8 cellular contexts compared by ENCODE assay signal in the genomic region with DNA sequence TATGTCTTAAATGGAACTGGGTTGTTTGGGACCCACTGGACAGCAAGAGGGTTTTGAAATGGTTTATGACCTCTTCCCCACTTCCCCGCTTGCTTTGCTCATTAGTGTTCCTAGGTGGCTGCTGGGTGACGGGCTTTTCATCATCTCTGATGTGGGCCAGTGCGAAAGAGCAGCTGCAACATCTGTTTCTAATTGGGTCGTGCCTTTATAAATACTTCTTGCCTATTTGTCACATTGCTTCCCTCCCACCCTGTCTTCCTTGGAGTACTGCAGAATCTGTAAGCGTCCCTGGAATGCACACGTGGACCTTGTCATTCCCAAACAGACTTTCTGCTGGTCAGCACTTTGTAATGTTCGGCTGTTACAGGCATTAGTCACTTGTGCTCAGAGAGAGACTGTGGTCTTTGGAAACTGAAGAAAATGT. TPM values are rescaled to one million over a fixed set of nuclear protein-coding genes. Genes with fewer than 3 reads are reported as not detected.
DNase-seq lines count a peak whose midpoint lies in the region; ATAC-seq, FAIRE-seq and TF ChIP-seq lines count a peak whose summit lies in the region.

No MANE protein-coding gene starts in this region.

- FAIRE-seq in small intestine (lab: Jason Lieb, UNC): no peak

- in situ Hi-C loops in astrocyte of the cerebellum (cut with HindIII; ENCODE audit: low sequenced_read_pairs): no loop called here

- peaks cover 2% of the 10 kb centered on the region for H3K27me3 Mint-ChIP-seq in GM23338 (ENCODE audit: insufficient read depth, low read depth, poor library complexity)

- no peaks in the 10 kb centered on the region for H4K20me1 ChIP-seq in GM23338 (replicated peaks; ENCODE audit: insufficient read depth)

- H3K36me3 ChIP-seq in GM23338 (ENCODE audit: insufficient read depth): no peaks in the 10 kb centered on the region
- no peaks in the 10 kb centered on the region for H3K36me3 ChIP-seq in small intestine (ENCODE audit: control insufficient read depth in 2 of 2, insufficient read depth in 2 of 2, low read length in 2 of 2)

- 0 out of 2 replicates have a peak overlapping the region, but pooled peaks have one; percentile 6 for H3K4me2 ChIP-seq in GM23338

- WGBS in small intestine, 3 donors: 63 to 77% (median 64%) methylated on average over 7 of the region's 7 CpGs

- TF ChIP-seq CTCF in GM23338 (conservative IDR thresholded peaks at IDR 0.05; ENCODE audit: low read depth in 2 of 2): no peak
- no peak for TF ChIP-seq CTCF in astrocyte of the cerebellum (IDR thresholded peaks at IDR 0.05; ENCODE audit: low read depth, low read length, missing control alignments)

- no peak overlapping the region for H3K4me3 ChIP-seq in GM23338
- no peak overlapping the region for H3K4me3 ChIP-seq in astrocyte of the cerebellum (ENCODE audit: low read depth, low read length)
- H3K4me3 ChIP-seq in small intestine (ENCODE audit: low read depth in 1 of 2, low read length in 2 of 2): no peak overlapping the region

- no peaks in the 10 kb centered on the region for H3K9me2 ChIP-seq in GM23338 (ENCODE audit: insufficient read depth)

- H2AFZ ChIP-seq in GM23338: no peak overlapping the region

- no peaks in the 10 kb centered on the region for H3K9me3 ChIP-seq in small intestine (ENCODE audit: control insufficient read depth, low read depth)

- peaks cover 2% of the 10 kb centered on the region for H3K36me3 Mint-ChIP-seq in GM23338 (ENCODE audit: low read depth)

- H3K27ac ChIP-seq in GM23338 (ENCODE audit: low read depth): no peak overlapping the region
- H3K27ac ChIP-seq in small intestine (ENCODE audit: low read depth in 1 of 2, low read length in 1 of 2): peak overlapping the region in 1 of 2 donors; percentile 13

- no peak for ATAC-seq in GM23338

- no peak overlapping the region for H3K4me3 Mint-ChIP-seq in GM23338

- no peak overlapping the region for H3K27ac Mint-ChIP-seq in GM23338

- peaks cover 55% of the 10 kb centered on the region for H3K4me1 ChIP-seq in GM23338 (ENCODE audit: insufficient read depth)
- peaks cover 11 to 21% of the 10 kb centered on the region in 2 donors for H3K4me1 ChIP-seq in small intestine (ENCODE audit: control insufficient read depth in 2 of 2, insufficient read depth in 1 of 2, low read depth in 1 of 2, low read length in 1 of 2)

- H3K79me2 ChIP-seq in GM23338 (replicated peaks; ENCODE audit: insufficient read depth): peaks cover 84% of the 10 kb centered on the region

- H3F3A ChIP-seq in GM23338 (replicated peaks; ENCODE audit: low read depth): no peaks in the 10 kb centered on the region

- H3K4me1 Mint-ChIP-seq in GM23338: peaks cover 70% of the 10 kb centered on the region

- DNase-seq in GM23338 (ENCODE audit: low spot score): no peak
- peak; percentile 100 for DNase-seq in astrocyte of the cerebellum (ENCODE audit: low read depth)
- peak; percentile 94 for DNase-seq in islet precursor cell
- DNase-seq in small intestine: peak; percentile 56
- DNase-seq in NCI-H2227 (lab: John Stamatoyannopoulos, UW; ENCODE audit: unreplicated experiment): no peak
- no peak for DNase-seq in NCI-H345 (lab: John Stamatoyannopoulos, UW)
- DNase-seq in NCI-H446 treated with DMSO at 0.1 percent for 48 hours (lab: John Stamatoyannopoulos, UW): no peak
- DNase-seq in stimulated activated CD4-positive, alpha-beta T cell treated with anti-CD3 and anti-CD28 coated beads, Interleukin-12 subunit alpha, Interleukin-12 subunit beta, amount 100 ng/mL, for 4 hours: no peak

- H3K27me3 ChIP-seq in GM23338 (ENCODE audit: insufficient read depth) (no peaks in the 10 kb centered on the region), small intestine (ENCODE audit: control insufficient read depth in 2 of 2, insufficient read depth in 2 of 2, low read length in 2 of 2) (no peaks in the 10 kb centered on the region)

- H3K9me3 Mint-ChIP-seq in GM23338: peaks cover 2% of the 10 kb centered on the region; the same call in 1 of the 3 replicates

TF ChIP-seq in GM23338, 12 proteins besides CTCF, POLR2A, EP300 and RAD21 (continues in another document):
- TF ChIP-seq, protein P1, sequence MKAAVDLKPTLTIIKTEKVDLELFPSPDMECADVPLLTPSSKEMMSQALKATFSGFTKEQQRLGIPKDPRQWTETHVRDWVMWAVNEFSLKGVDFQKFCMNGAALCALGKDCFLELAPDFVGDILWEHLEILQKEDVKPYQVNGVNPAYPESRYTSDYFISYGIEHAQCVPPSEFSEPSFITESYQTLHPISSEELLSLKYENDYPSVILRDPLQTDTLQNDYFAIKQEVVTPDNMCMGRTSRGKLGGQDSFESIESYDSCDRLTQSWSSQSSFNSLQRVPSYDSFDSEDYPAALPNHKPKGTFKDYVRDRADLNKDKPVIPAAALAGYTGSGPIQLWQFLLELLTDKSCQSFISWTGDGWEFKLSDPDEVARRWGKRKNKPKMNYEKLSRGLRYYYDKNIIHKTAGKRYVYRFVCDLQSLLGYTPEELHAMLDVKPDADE (IDR thresholded peaks at IDR 0.05): no peak
- TF ChIP-seq ZNF114 (CRISPR knock-in tag; IDR thresholded peaks at IDR 0.05) (no peak), EZH2phosphoT487 (IDR thresholded peaks at IDR 0.05; ENCODE audit: unreplicated experiment) (no peak), CREB1 (CRISPR knock-in tag; IDR thresholded peaks at IDR 0.05; ENCODE audit: low read depth) (no peak), EZH2 (IDR thresholded peaks at IDR 0.05; ENCODE audit: low read depth, unreplicated experiment) (no peak), ZNF331 (CRISPR knock-in tag; IDR thresholded peaks at IDR 0.05; ENCODE audit: low read depth) (no peak), POLR2AphosphoS5 (IDR thresholded peaks at IDR 0.05; ENCODE audit: low read depth) (no peak)
- TF ChIP-seq, protein P2, sequence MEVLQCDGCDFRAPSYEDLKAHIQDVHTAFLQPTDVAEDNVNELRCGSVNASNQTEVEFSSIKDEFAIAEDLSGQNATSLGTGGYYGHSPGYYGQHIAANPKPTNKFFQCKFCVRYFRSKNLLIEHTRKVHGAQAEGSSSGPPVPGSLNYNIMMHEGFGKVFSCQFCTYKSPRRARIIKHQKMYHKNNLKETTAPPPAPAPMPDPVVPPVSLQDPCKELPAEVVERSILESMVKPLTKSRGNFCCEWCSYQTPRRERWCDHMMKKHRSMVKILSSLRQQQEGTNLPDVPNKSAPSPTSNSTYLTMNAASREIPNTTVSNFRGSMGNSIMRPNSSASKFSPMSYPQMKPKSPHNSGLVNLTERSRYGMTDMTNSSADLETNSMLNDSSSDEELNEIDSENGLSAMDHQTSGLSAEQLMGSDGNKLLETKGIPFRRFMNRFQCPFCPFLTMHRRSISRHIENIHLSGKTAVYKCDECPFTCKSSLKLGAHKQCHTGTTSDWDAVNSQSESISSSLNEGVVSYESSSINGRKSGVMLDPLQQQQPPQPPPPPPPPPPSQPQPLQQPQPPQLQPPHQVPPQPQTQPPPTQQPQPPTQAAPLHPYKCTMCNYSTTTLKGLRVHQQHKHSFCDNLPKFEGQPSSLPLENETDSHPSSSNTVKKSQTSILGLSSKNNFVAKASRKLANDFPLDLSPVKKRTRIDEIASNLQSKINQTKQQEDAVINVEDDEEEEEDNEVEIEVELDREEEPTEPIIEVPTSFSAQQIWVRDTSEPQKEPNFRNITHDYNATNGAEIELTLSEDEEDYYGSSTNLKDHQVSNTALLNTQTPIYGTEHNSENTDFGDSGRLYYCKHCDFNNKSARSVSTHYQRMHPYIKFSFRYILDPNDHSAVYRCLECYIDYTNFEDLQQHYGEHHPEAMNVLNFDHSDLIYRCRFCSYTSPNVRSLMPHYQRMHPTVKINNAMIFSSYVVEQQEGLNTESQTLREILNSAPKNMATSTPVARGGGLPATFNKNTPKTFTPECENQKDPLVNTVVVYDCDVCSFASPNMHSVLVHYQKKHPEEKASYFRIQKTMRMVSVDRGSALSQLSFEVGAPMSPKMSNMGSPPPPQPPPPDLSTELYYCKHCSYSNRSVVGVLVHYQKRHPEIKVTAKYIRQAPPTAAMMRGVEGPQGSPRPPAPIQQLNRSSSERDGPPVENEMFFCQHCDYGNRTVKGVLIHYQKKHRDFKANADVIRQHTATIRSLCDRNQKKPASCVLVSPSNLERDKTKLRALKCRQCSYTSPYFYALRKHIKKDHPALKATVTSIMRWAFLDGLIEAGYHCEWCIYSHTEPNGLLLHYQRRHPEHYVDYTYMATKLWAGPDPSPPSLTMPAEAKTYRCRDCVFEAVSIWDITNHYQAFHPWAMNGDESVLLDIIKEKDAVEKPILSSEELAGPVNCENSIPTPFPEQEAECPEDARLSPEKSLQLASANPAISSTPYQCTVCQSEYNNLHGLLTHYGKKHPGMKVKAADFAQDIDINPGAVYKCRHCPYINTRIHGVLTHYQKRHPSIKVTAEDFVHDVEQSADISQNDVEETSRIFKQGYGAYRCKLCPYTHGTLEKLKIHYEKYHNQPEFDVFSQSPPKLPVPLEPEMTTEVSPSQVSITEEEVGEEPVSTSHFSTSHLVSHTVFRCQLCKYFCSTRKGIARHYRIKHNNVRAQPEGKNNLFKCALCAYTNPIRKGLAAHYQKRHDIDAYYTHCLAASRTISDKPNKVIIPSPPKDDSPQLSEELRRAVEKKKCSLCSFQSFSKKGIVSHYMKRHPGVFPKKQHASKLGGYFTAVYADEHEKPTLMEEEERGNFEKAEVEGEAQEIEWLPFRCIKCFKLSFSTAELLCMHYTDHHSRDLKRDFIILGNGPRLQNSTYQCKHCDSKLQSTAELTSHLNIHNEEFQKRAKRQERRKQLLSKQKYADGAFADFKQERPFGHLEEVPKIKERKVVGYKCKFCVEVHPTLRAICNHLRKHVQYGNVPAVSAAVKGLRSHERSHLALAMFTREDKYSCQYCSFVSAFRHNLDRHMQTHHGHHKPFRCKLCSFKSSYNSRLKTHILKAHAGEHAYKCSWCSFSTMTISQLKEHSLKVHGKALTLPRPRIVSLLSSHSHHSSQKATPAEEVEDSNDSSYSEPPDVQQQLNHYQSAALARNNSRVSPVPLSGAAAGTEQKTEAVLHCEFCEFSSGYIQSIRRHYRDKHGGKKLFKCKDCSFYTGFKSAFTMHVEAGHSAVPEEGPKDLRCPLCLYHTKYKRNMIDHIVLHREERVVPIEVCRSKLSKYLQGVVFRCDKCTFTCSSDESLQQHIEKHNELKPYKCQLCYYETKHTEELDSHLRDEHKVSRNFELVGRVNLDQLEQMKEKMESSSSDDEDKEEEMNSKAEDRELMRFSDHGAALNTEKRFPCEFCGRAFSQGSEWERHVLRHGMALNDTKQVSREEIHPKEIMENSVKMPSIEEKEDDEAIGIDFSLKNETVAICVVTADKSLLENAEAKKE (CRISPR knock-in tag; IDR thresholded peaks at IDR 0.05): no peak

RNA-seq across cellular contexts. Expression of a gene that starts 35.2 kb away (rescaled TPM):
- 72.0 and 81.6 TPM in 2 replicates for total RNA-seq in GM23338 (2014; rRNA removed; shearing (Covaris generic))
- polyA plus RNA-seq in GM23338 (2016; fragmentation: Nextera tagmentation; extraction: Ambion mirVana) (57.3 and 80.0 TPM in 2 replicates), small intestine (10 to 100 TPM; 19.0 to 33.0 (median 21.1) TPM)

Comparison
In these comparisons a context has a peak if more than half of its experiments do, and no peak if none do; other contexts are left out.
1. DNase-seq: peak in astrocyte of the cerebellum (single experiment), islet precursor cell (single experiment) and small intestine (single experiment); none in GM23338 (single experiment), NCI-H2227 (single experiment), NCI-H345 (single experiment), NCI-H446 treated with DMSO at 0.1 percent for 48 hours (single experiment) and stimulated activated CD4-positive, alpha-beta T cell treated with anti-CD3 and anti-CD28 coated beads, Interleukin-12 subunit alpha, Interleukin-12 subunit beta, amount 100 ng/mL, for 4 hours (single experiment).